Comparison of ENCODE assay signal across 8 cellular contexts in the genomic region with DNA sequence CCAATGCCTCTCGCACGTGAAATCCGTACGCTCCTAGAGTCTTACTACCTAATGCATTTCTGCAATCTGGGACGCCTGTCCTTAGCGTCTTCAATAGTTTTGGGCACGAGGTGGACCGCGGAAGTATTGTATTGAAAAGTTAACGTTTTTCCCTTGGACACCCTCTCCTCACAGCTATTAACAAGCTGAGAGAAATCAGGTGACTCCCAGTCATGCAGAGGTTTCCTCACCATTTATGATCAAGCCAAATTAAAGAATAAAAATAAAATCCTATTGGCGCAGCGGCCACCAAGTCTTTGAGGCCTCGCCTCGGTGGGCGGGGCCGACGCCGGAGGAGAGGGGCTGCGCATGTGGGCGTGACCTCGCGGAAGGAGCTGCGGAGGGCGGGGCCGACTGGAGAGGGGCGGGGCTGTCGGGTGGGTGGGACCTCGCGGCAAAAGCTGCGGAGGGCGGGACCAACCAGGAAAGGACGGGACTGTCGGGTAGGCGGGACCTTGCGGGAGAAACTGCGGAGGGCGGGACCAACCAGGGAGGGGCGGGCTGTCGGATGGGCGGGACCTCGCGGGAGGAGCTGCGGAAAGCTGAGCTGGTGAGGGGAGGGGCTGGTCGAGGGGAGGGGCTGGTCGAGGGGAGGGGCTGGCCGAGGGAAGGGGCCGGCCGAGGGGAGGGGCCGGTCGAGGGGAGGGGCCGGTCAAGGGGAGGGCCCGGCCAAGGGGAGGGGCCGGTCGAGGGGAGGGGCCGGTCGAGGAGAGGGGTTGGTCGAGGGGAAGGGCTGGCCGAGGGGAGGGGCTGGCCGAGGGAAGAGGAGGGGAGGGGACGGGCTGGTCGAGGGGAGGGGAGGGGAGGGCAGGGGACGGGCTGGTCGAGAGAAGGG. TPM values are rescaled to one million over a fixed set of nuclear protein-coding genes. Genes with fewer than 3 reads are reported as not detected.
A peak's percentile ranks its signal among the peaks of the same experiment; 100 is the strongest.
DNase-seq lines count a peak whose midpoint lies in the region; ATAC-seq and TF ChIP-seq lines count a peak whose summit lies in the region.

No MANE protein-coding gene starts in this region.

- TF ChIP-seq CTCF in RWPE2 (IDR thresholded peaks at IDR 0.05; ENCODE audit: poor library complexity, severe bottlenecking) (no peak), fibroblast of mammary gland (conservative IDR thresholded peaks at IDR 0.05; ENCODE audit: control insufficient read depth, insufficient read depth, low read depth, low read length) (no peak)

- ATAC-seq in RWPE2 (ENCODE audit: low read depth): peak; percentile 64
- ATAC-seq in naive thymus-derived CD8-positive, alpha-beta T cell: peak; percentile 63 to 69

- H3K4me3 ChIP-seq in MG63: peak overlapping the region; percentile 18
- peak overlapping the region; percentile 12 for H3K4me3 ChIP-seq in RWPE2 (ENCODE audit: severe bottlenecking)
- peak overlapping the region; percentile 70 for H3K4me3 ChIP-seq in fibroblast of mammary gland (ENCODE audit: control insufficient read depth, low read depth, low read length)

- no peaks in the 10 kb centered on the region for H3K36me3 ChIP-seq in MG63
- H3K36me3 ChIP-seq in RWPE2 (ENCODE audit: low read depth): peaks cover 12% of the 10 kb centered on the region

- peaks cover 14 to 35% (median 26%) of the 10 kb centered on the region in 4 donors for H3K4me1 Mint-ChIP-seq in naive thymus-derived CD8-positive, alpha-beta T cell

- H3K27ac Mint-ChIP-seq in naive thymus-derived CD8-positive, alpha-beta T cell: peak overlapping the region; percentile 55 to 92 (median 86)

- peaks cover 0 to 20% (median 5%) of the 10 kb centered on the region in 3 donors for H3K36me3 Mint-ChIP-seq in naive thymus-derived CD8-positive, alpha-beta T cell

- H3K27me3 ChIP-seq in MG63 (no peaks in the 10 kb centered on the region; the same call in 1 of the 2 replicates), RWPE2 (ENCODE audit: insufficient read depth, poor library complexity, severe bottlenecking) (no peaks in the 10 kb centered on the region)

- DNase-seq in DMS114 treated with DMSO at 0.1 percent for 48 hours (lab: John Stamatoyannopoulos, UW; ENCODE audit: unreplicated experiment): peak; percentile 85
- DNase-seq in H4 (ENCODE audit: low spot score): peak; percentile 86
- DNase-seq in MG63: peak; percentile 88
- peak; percentile 99 for DNase-seq in RWPE2 (ENCODE audit: low spot score)
- DNase-seq in activated T-helper 9 cell treated with anti-CD3 and anti-CD28 coated beads, Interleukin-2, amount 50 U/mL, for 16 hours (ENCODE audit: low read depth): peak; percentile 95
- peak; percentile 97 for DNase-seq in fibroblast of mammary gland (ENCODE audit: low read depth)
- peak; percentile 85 to 99 (median 95) for DNase-seq in naive thymus-derived CD8-positive, alpha-beta T cell
- peak; percentile 91 to 95 for DNase-seq in stimulated activated CD8-positive, alpha-beta memory T cell treated with anti-CD3 and anti-CD28 coated beads, Interleukin-7, amount 100 ng/mL, for 48 hours (ENCODE audit: extremely low read depth in 1 of 2, low read depth in 1 of 2)

- H3K9me3 Mint-ChIP-seq in naive thymus-derived CD8-positive, alpha-beta T cell: no peaks in the 10 kb centered on the region

- H3K27ac ChIP-seq in RWPE2 (ENCODE audit: poor library complexity, severe bottlenecking): no peak overlapping the region

- H3K4me3 Mint-ChIP-seq in naive thymus-derived CD8-positive, alpha-beta T cell: peak overlapping the region; percentile 58 to 88 (median 75)

- H3K9me3 ChIP-seq in MG63: no peaks in the 10 kb centered on the region
- H3K9me3 ChIP-seq in RWPE2 (ENCODE audit: severe bottlenecking): no peaks in the 10 kb centered on the region

- H3K27me3 Mint-ChIP-seq in naive thymus-derived CD8-positive, alpha-beta T cell: peaks cover 0 to 5% (median 3%) of the 10 kb centered on the region in 5 donors

- H3K4me1 ChIP-seq in RWPE2 (ENCODE audit: insufficient read depth, poor library complexity, severe bottlenecking): peaks cover 14% of the 10 kb centered on the region

- POLR2A ChIA-PET in naive thymus-derived CD8-positive, alpha-beta T cell (lab: Charles Lee): interaction anchor here (0.7 to 2.3 kb wide), 16 partner anchors 20 to 1214 kb away, joined by 3 to 20 read pairs (median 4); no protein-coding TSS in a partner anchor

RNA-seq across cellular contexts. Expression of a gene that starts 1.1 kb away (rescaled TPM):
- 70.7 and 101 TPM in 2 replicates for total RNA-seq in H4 (2014; rRNA removed; shearing (Covaris generic))
- 53.3 and 72.1 TPM in 2 replicates for total RNA-seq in MG63 (2014; rRNA removed; shearing (Covaris generic); ENCODE audit: low replicate concordance)
- 100 to 1,000 TPM; 411 to 418 TPM for total RNA-seq in naive thymus-derived CD8-positive, alpha-beta T cell
- polyA plus RNA-seq in naive thymus-derived CD8-positive, alpha-beta T cell: 100 to 1,000 TPM; 143 to 237 (median 172) TPM

Comparison
In these comparisons a context has a peak if more than half of its experiments do, and no peak if none do; other contexts are left out.
1. H3K4me3 ChIP-seq: peak in every context shown above with its lines; median percentile 70 in fibroblast of mammary gland; 18 in MG63; 12 in RWPE2.